1 cellular context compared by ENCODE assay signal in the genomic region with DNA sequence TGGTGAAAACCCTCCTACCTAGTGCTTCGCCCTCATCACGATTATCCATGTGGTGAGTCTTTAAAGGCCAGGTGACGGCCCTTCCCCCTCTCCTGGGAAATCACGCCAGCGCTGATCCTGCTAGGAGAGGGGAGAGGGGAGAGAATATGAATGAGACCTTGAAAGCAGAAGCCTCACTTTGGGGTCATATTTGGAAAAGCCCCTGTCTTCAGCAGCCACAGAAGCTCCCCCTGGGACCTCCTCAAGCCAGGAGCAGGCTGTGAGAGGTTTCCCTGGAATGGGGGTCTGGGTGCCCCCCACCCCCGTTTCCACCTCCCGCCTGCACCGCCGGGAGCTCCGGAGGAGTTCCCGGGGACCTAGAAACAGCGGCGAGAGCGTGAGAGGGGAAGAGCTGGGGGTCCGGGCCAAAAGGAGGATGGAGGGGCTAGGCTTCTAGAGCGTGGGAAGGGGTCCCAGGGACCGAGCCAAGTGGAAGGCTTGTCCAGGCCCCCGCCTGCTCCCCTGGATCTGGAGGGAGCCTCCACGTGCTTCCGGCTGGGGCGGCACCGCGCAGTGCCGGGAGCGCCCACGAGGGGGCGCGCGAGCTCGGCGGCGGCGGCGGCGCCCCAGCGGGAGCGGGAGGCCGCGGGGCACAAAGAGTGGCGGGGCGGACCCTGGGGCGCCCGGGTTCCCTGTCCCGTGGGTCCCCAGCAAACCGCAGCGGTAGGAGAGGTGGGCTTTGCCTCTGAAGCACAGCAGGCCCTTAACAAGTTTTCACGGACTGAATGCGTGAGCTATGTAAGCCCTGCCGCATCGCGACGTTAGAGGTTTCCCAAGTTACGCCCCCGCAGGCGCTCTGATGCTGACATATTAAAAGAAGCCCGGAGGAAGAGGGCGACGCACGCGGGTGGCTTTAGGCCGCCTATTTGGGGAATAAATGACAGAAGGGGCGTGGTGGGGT.
TF ChIP-seq lines count a peak whose summit lies in the region.

No MANE protein-coding gene starts in this region.

TF ChIP-seq in HepG2, 621 proteins besides CTCF, POLR2A, EP300 and RAD21 (continued from another document and continues in another):
- TF ChIP-seq CREM (IDR thresholded peaks at IDR 0.05) (no peak), CREM (CRISPR knock-in tag; IDR thresholded peaks at IDR 0.05) (no peak), MED1 (CRISPR knock-in tag; IDR thresholded peaks at IDR 0.05) (0 out of 2 replicates have a peak, but pooled peaks have one; percentile 18), HHEX (CRISPR knock-in tag; IDR thresholded peaks at IDR 0.05) (no peak), ZFP90 (CRISPR knock-in tag; IDR thresholded peaks at IDR 0.05; ENCODE audit: borderline replicate concordance) (peak; percentile 52; the same call in 1 of the 2 replicates), ZFP62 (CRISPR knock-in tag; IDR thresholded peaks at IDR 0.05) (no peak), ZNF451 (CRISPR knock-in tag; IDR thresholded peaks at IDR 0.05) (no peak), RFXANK (CRISPR knock-in tag; IDR thresholded peaks at IDR 0.05) (no peak), SIX4 (CRISPR knock-in tag; IDR thresholded peaks at IDR 0.05) (no peak), ZNF337 (CRISPR knock-in tag; IDR thresholded peaks at IDR 0.05; ENCODE audit: borderline replicate concordance, low read depth) (0 out of 2 replicates have a peak, but pooled peaks have one; percentile 37), ZNF816 (CRISPR knock-in tag; IDR thresholded peaks at IDR 0.05; ENCODE audit: borderline replicate concordance) (no peak), MIXL1 (CRISPR knock-in tag; IDR thresholded peaks at IDR 0.05) (no peak), CHCHD3 (CRISPR knock-in tag; IDR thresholded peaks at IDR 0.05) (0 out of 2 replicates have a peak, but pooled peaks have one; percentile 33), ZNF260 (CRISPR knock-in tag; IDR thresholded peaks at IDR 0.05; ENCODE audit: borderline replicate concordance, low read depth) (no peak), MBD4 (IDR thresholded peaks at IDR 0.05; ENCODE audit: borderline replicate concordance, low read length) (no peak), ZNF614 (CRISPR knock-in tag; IDR thresholded peaks at IDR 0.05; ENCODE audit: borderline replicate concordance) (no peak), SRSF1 (optimal IDR thresholded peaks at IDR 0.05; ENCODE audit: low read depth, low read length) (peak; percentile 43), HCFC1 (IDR thresholded peaks at IDR 0.05; ENCODE audit: low read depth, low read length) (no peak), POLR2G (IDR thresholded peaks at IDR 0.05; ENCODE audit: low read depth, low read length) (no peak)
- TF ChIP-seq, protein P1, sequence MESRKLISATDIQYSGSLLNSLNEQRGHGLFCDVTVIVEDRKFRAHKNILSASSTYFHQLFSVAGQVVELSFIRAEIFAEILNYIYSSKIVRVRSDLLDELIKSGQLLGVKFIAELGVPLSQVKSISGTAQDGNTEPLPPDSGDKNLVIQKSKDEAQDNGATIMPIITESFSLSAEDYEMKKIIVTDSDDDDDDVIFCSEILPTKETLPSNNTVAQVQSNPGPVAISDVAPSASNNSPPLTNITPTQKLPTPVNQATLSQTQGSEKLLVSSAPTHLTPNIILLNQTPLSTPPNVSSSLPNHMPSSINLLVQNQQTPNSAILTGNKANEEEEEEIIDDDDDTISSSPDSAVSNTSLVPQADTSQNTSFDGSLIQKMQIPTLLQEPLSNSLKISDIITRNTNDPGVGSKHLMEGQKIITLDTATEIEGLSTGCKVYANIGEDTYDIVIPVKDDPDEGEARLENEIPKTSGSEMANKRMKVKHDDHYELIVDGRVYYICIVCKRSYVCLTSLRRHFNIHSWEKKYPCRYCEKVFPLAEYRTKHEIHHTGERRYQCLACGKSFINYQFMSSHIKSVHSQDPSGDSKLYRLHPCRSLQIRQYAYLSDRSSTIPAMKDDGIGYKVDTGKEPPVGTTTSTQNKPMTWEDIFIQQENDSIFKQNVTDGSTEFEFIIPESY (CRISPR knock-in tag; IDR thresholded peaks at IDR 0.05), result no peak
- TF ChIP-seq, protein P2, sequence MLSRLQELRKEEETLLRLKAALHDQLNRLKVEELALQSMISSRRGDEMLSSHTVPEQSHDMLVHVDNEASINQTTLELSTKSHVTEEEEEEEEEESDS (CRISPR knock-in tag; IDR thresholded peaks at IDR 0.05; ENCODE audit: borderline replicate concordance), result no peak
- TF ChIP-seq, protein P3, sequence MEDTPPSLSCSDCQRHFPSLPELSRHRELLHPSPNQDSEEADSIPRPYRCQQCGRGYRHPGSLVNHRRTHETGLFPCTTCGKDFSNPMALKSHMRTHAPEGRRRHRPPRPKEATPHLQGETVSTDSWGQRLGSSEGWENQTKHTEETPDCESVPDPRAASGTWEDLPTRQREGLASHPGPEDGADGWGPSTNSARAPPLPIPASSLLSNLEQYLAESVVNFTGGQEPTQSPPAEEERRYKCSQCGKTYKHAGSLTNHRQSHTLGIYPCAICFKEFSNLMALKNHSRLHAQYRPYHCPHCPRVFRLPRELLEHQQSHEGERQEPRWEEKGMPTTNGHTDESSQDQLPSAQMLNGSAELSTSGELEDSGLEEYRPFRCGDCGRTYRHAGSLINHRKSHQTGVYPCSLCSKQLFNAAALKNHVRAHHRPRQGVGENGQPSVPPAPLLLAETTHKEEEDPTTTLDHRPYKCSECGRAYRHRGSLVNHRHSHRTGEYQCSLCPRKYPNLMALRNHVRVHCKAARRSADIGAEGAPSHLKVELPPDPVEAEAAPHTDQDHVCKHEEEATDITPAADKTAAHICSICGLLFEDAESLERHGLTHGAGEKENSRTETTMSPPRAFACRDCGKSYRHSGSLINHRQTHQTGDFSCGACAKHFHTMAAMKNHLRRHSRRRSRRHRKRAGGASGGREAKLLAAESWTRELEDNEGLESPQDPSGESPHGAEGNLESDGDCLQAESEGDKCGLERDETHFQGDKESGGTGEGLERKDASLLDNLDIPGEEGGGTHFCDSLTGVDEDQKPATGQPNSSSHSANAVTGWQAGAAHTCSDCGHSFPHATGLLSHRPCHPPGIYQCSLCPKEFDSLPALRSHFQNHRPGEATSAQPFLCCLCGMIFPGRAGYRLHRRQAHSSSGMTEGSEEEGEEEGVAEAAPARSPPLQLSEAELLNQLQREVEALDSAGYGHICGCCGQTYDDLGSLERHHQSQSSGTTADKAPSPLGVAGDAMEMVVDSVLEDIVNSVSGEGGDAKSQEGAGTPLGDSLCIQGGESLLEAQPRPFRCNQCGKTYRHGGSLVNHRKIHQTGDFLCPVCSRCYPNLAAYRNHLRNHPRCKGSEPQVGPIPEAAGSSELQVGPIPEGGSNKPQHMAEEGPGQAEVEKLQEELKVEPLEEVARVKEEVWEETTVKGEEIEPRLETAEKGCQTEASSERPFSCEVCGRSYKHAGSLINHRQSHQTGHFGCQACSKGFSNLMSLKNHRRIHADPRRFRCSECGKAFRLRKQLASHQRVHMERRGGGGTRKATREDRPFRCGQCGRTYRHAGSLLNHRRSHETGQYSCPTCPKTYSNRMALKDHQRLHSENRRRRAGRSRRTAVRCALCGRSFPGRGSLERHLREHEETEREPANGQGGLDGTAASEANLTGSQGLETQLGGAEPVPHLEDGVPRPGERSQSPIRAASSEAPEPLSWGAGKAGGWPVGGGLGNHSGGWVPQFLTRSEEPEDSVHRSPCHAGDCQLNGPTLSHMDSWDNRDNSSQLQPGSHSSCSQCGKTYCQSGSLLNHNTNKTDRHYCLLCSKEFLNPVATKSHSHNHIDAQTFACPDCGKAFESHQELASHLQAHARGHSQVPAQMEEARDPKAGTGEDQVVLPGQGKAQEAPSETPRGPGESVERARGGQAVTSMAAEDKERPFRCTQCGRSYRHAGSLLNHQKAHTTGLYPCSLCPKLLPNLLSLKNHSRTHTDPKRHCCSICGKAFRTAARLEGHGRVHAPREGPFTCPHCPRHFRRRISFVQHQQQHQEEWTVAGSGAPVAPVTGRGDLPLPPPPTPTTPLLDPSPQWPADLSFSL (CRISPR knock-in tag; IDR thresholded peaks at IDR 0.05), result no peak
- TF ChIP-seq, protein P4, sequence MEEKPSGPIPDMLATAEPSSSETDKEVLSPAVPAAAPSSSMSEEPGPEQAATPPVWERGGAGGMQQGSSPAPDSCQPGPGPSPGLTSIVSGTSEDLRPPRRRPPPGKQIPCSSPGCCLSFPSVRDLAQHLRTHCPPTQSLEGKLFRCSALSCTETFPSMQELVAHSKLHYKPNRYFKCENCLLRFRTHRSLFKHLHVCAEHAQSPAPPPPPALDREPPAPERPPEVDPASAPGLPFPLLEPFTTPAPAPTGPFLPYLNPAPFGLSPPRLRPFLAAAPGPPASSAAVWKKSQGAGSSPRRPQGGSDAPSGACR (CRISPR knock-in tag; IDR thresholded peaks at IDR 0.05), result no peak
- TF ChIP-seq, protein P5, sequence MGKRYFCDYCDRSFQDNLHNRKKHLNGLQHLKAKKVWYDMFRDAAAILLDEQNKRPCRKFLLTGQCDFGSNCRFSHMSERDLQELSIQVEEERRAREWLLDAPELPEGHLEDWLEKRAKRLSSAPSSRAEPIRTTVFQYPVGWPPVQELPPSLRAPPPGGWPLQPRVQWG (CRISPR knock-in tag; IDR thresholded peaks at IDR 0.05; ENCODE audit: borderline replicate concordance, low read depth), result no peak
- TF ChIP-seq, protein P6, sequence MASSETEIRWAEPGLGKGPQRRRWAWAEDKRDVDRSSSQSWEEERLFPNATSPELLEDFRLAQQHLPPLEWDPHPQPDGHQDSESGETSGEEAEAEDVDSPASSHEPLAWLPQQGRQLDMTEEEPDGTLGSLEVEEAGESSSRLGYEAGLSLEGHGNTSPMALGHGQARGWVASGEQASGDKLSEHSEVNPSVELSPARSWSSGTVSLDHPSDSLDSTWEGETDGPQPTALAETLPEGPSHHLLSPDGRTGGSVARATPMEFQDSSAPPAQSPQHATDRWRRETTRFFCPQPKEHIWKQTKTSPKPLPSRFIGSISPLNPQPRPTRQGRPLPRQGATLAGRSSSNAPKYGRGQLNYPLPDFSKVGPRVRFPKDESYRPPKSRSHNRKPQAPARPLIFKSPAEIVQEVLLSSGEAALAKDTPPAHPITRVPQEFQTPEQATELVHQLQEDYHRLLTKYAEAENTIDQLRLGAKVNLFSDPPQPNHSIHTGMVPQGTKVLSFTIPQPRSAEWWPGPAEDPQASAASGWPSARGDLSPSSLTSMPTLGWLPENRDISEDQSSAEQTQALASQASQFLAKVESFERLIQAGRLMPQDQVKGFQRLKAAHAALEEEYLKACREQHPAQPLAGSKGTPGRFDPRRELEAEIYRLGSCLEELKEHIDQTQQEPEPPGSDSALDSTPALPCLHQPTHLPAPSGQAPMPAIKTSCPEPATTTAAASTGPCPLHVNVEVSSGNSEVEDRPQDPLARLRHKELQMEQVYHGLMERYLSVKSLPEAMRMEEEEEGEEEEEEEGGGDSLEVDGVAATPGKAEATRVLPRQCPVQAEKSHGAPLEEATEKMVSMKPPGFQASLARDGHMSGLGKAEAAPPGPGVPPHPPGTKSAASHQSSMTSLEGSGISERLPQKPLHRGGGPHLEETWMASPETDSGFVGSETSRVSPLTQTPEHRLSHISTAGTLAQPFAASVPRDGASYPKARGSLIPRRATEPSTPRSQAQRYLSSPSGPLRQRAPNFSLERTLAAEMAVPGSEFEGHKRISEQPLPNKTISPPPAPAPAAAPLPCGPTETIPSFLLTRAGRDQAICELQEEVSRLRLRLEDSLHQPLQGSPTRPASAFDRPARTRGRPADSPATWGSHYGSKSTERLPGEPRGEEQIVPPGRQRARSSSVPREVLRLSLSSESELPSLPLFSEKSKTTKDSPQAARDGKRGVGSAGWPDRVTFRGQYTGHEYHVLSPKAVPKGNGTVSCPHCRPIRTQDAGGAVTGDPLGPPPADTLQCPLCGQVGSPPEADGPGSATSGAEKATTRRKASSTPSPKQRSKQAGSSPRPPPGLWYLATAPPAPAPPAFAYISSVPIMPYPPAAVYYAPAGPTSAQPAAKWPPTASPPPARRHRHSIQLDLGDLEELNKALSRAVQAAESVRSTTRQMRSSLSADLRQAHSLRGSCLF (CRISPR knock-in tag; IDR thresholded peaks at IDR 0.05; ENCODE audit: borderline replicate concordance), result no peak
- TF ChIP-seq, protein P7, sequence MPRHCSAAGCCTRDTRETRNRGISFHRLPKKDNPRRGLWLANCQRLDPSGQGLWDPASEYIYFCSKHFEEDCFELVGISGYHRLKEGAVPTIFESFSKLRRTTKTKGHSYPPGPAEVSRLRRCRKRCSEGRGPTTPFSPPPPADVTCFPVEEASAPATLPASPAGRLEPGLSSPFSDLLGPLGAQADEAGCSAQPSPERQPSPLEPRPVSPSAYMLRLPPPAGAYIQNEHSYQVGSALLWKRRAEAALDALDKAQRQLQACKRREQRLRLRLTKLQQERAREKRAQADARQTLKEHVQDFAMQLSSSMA (CRISPR knock-in tag; IDR thresholded peaks at IDR 0.05), result no peak
- TF ChIP-seq, protein P8, sequence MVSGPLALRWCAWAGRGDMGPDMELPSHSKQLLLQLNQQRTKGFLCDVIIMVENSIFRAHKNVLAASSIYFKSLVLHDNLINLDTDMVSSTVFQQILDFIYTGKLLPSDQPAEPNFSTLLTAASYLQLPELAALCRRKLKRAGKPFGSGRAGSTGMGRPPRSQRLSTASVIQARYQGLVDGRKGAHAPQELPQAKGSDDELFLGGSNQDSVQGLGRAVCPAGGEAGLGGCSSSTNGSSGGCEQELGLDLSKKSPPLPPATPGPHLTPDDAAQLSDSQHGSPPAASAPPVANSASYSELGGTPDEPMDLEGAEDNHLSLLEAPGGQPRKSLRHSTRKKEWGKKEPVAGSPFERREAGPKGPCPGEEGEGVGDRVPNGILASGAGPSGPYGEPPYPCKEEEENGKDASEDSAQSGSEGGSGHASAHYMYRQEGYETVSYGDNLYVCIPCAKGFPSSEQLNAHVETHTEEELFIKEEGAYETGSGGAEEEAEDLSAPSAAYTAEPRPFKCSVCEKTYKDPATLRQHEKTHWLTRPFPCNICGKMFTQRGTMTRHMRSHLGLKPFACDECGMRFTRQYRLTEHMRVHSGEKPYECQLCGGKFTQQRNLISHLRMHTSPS (CRISPR knock-in tag; IDR thresholded peaks at IDR 0.05; ENCODE audit: low read depth), result no peak
- TF ChIP-seq, protein P9, sequence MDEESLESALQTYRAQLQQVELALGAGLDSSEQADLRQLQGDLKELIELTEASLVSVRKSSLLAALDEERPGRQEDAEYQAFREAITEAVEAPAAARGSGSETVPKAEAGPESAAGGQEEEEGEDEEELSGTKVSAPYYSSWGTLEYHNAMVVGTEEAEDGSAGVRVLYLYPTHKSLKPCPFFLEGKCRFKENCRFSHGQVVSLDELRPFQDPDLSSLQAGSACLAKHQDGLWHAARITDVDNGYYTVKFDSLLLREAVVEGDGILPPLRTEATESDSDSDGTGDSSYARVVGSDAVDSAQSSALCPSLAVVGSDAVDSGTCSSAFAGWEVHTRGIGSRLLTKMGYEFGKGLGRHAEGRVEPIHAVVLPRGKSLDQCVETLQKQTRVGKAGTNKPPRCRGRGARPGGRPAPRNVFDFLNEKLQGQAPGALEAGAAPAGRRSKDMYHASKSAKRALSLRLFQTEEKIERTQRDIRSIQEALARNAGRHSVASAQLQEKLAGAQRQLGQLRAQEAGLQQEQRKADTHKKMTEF (CRISPR knock-in tag; IDR thresholded peaks at IDR 0.05), result no peak
